In the genomic region with DNA sequence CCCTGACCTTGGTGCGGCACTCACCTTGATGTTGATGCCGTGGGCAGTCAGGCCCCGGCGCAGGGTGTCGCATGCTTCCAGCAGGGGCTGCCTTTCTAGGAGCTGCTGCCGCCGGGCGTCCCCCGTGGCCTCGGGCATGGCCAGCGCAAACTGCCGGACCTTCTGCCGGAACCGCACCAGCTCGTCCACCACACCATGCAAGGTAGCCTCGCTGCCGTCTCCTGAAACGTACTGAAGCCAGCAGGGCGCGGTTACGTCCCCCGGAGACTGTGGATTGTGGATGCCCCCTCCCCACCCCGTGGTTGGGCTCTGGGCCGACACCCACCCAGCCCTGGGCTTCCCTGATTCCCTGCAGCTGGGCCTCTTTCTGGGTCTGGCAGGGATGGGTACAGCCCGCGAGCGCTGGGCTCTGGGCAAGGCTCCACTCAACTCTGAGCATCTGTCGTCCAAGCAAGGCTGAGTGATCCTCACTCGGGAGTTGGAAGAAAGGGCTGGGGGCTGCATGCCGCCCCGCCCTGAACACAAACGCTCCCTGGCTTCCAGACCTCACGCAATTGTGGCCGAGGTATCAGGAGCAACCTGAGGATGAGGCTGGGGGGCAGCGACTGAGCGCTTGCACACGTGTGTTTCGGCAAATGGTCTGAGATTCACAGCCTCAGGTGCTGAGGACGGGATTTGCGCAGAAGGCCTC, we compare ENCODE assay signal across 20 cellular contexts. TPM values are rescaled to one million over a fixed set of nuclear protein-coding genes. Genes with fewer than 3 reads are reported as not detected.
DNase-seq lines count a peak whose midpoint lies in the region; ATAC-seq, FAIRE-seq and TF ChIP-seq lines count a peak whose summit lies in the region.
"Had no signal": no experiment of that assay in that cellular context is flagged by ENCODE, and none has a peak within 500 bp of the region (broad histone marks: within the 10 kb centered on the region; RNA-seq: fewer than 3 reads in every experiment).

No MANE protein-coding gene starts in this region.

- intact Hi-C loops in GM12878 (cut with micrococcal nuclease; ENCODE audit: unreplicated experiment) (no loop called here), spleen (cut with DNase I; ENCODE audit: low total_unique reads) (no loop called here)

- DNase-seq in RWPE1 (ENCODE audit: low spot score) (no peak), GM12878 (ENCODE audit: low read depth, low spot score) (no peak), mesenteric fat pad (ENCODE audit: low spot score) (peak; percentile 81), spleen (peak; percentile 73), ureter (ENCODE audit: low spot score) (no peak)
- DNase-seq: CD4-positive, CD25-positive, alpha-beta regulatory T cell; COR-L47; DMS79; KBM-7; NCI-H1092 treated with DMSO at 0.1 percent for 48 hours; NCI-H1436 treated with DMSO at 0.1 percent for 48 hours; NCI-H1930; NCI-H510A treated with DMSO at 0.1 percent for 48 hours; NCI-H774; NK-92 treated with Interleukin-12 subunit alpha and Interleukin-12 subunit beta, amount 100 ng/mL, for 24 hours; Peyer's patch had no signal

- POLR2A ChIA-PET in RWPE1 (lab: Yijun Ruan, JAX; ENCODE audit: low non-redundant PET) (no interaction called here), GM12878 (lab: Charles Lee) (no interaction called here)

- TF ChIP-seq POLR2A in GM12878 (IDR thresholded peaks at IDR 0.05; ENCODE audit: low read depth, low read length) (peak; percentile 57), spleen (IDR thresholded peaks at IDR 0.05) (no peak)

- H3K9me3 ChIP-seq in GM12878 (replicated peaks; ENCODE audit: control insufficient read depth, insufficient read depth, low read length) = no peaks in the 10 kb centered on the region
- H3K9me3 ChIP-seq in spleen = no peaks in the 10 kb centered on the region
- H3K9me3 ChIP-seq: Peyer's patch, SJSA1 had no signal

- in situ Hi-C loops in GM12878 (cut with MboI) = no loop called here

- RAD21 ChIA-PET in GM12878 (lab: Charles Lee; ENCODE audit: unreplicated experiment) = no interaction called here

- H3K27me3 ChIP-seq in GM12878 (replicated peaks in 1 of 2; ENCODE audit: control insufficient read depth in 2 of 2, insufficient read depth in 2 of 2, low read length in 1 of 2) (no peaks in the 10 kb centered on the region), spleen (replicated peaks in 1 of 7) (no peaks in the 10 kb centered on the region)
- H3K27me3 ChIP-seq: Peyer's patch, SJSA1 had no signal

- no peaks in the 10 kb centered on the region for H4K20me1 ChIP-seq in GM12878 (ENCODE audit: control insufficient read depth, insufficient read depth)

- no TSS peak for BruUV-seq in GM12878 (replicated peaks; lab: Mats Ljungman, UMichigan)

- SMC1A ChIA-PET in GM12878 (lab: Charles Lee; ENCODE audit: uncharacterized antibody, unreplicated experiment) = no interaction called here

- no peak for FAIRE-seq in GM12878 (lab: Jason Lieb, UNC)
- FAIRE-seq: H54 had no signal

- CTCF ChIA-PET in RWPE1 (lab: Yijun Ruan, JAX) = no interaction called here
- CTCF ChIA-PET in GM12878 (lab: Yijun Ruan, JAX) = interaction anchor here (0.8 kb wide), 1 partner anchor 9 kb away, joined by 3 read pairs; no protein-coding TSS in a partner anchor

- 97% methylated on average over 39 of the region's 40 CpGs for WGBS in GM12878 (ENCODE audit: insufficient coverage, insufficient replicate concordance, low lambda C conversion rate, missing lambda C conversion rate)
- 93 to 95% (median 94%) methylated on average over 37 to 40 of the region's 40 CpGs for WGBS in spleen, 5 donors

- peaks cover 24 to 28% of the 10 kb centered on the region in 2 experiments for H3K36me3 ChIP-seq in GM12878 (ENCODE audit: control insufficient read depth in 2 of 2, insufficient read depth in 2 of 2, low read length in 1 of 2)
- H3K36me3 ChIP-seq in spleen = peaks cover 6 to 100% (median 78%) of the 10 kb centered on the region in 6 donors

- H3K27ac ChIP-seq in RWPE1 = peak overlapping the region; percentile 48; the same call in 1 of the 2 replicates
- H3K27ac ChIP-seq in GM12878 (ENCODE audit: control insufficient read depth, insufficient read depth) = no peak overlapping the region
- no peak overlapping the region for H3K27ac ChIP-seq in spleen
- H3K27ac ChIP-seq: SJSA1 had no signal

- no peak for TF ChIP-seq RAD21 in GM12878 (IDR thresholded peaks at IDR 0.05; ENCODE audit: insufficient read depth, low read depth, low read length)

- H3K4me3 ChIP-seq in GM12878 = no peak overlapping the region
- no peak overlapping the region for H3K4me3 ChIP-seq in spleen
- H3K4me3 ChIP-seq: Peyer's patch, SJSA1 had no signal

- no peak for TF ChIP-seq EP300 in GM12878 (IDR thresholded peaks at IDR 0.05; ENCODE audit: borderline replicate concordance in 1 of 2, control insufficient read depth in 1 of 2, low read depth in 2 of 2, low read length in 2 of 2)

- no peaks in the 10 kb centered on the region for H3K79me2 ChIP-seq in GM12878 (ENCODE audit: control insufficient read depth, insufficient read depth, low read length)

- H3K4me1 ChIP-seq in GM12878 (ENCODE audit: control insufficient read depth, insufficient read depth, low read length) = 0 out of 2 replicates have a peak, but pooled peaks cover 3% of the 10 kb centered on the region
- H3K4me1 ChIP-seq in spleen = peaks cover 0 to 37% (median 18%) of the 10 kb centered on the region in 6 donors

- ATAC-seq in GM12878 (no peak), HG03139 (IDR thresholded peaks at IDR 0.05; ENCODE audit: unreplicated experiment) (no peak), HG02623 (IDR thresholded peaks at IDR 0.05; ENCODE audit: unreplicated experiment) (no peak)

- H3K4me2 ChIP-seq in GM12878 (ENCODE audit: control insufficient read depth, insufficient read depth) = no peak overlapping the region

- no peak overlapping the region for H3K9ac ChIP-seq in GM12878 (ENCODE audit: control insufficient read depth, insufficient read depth, low read length)

- TF ChIP-seq CTCF in RWPE1 (conservative IDR thresholded peaks at IDR 0.05; ENCODE audit: low read depth) (no peak), GM12878 (IDR thresholded peaks at IDR 0.05 in 2 of 3, conservative IDR thresholded peaks at IDR 0.05 in 1 of 3; ENCODE audit: control insufficient read depth in 2 of 3, extremely low read depth in 1 of 3, insufficient read depth in 1 of 3, low read depth in 3 of 3, low read length in 3 of 3) (no peak), spleen (IDR thresholded peaks at IDR 0.05 in 8 of 11, conservative IDR thresholded peaks at IDR 0.05 in 3 of 11) (no peak)

- H2AFZ ChIP-seq in GM12878 (ENCODE audit: control insufficient read depth, low read depth, low read length) = no peak overlapping the region

TF ChIP-seq in GM12878, 131 proteins besides CTCF, POLR2A, EP300 and RAD21:
- TF ChIP-seq, protein P1, sequence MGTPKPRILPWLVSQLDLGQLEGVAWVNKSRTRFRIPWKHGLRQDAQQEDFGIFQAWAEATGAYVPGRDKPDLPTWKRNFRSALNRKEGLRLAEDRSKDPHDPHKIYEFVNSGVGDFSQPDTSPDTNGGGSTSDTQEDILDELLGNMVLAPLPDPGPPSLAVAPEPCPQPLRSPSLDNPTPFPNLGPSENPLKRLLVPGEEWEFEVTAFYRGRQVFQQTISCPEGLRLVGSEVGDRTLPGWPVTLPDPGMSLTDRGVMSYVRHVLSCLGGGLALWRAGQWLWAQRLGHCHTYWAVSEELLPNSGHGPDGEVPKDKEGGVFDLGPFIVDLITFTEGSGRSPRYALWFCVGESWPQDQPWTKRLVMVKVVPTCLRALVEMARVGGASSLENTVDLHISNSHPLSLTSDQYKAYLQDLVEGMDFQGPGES (IDR thresholded peaks at IDR 0.05) = no peak
- peak; percentile 19 for TF ChIP-seq BCL3 (IDR thresholded peaks at IDR 0.05; ENCODE audit: borderline replicate concordance, insufficient read depth, low read depth, low read length, poor library complexity, severe bottlenecking)

RNA-seq across cellular contexts. Expression of gene NAXD, which starts 27.1 kb away (rescaled TPM):
- 25.4 and 28.9 TPM in 2 replicates for total RNA-seq in GM12878 (2013; cell fraction: nucleolus; rRNA removed)
- total RNA-seq in GM12878 (2014; rRNA removed) = 16.9 and 18.2 TPM in 2 replicates
- total RNA-seq in GM12878 (2014; rRNA removed; fragmentation: Illumina TruSeq; extraction: Trizol) = 16.1 and 16.6 TPM in 2 replicates
- total RNA-seq in GM12878 (2021) = 30.0 and 30.2 TPM in 2 replicates
- 19.1 TPM for polyA plus RNA-seq in GM12878 (2011; ENCODE audit: low read depth)
- 29.3 and 36.2 TPM in 2 replicates for polyA plus RNA-seq in GM12878 (2011; rRNA removed)
- polyA plus RNA-seq in GM12878 (2011; cell fraction: cytosol; rRNA removed) = 45.5 and 48.5 TPM in 2 replicates
- polyA plus RNA-seq in GM12878 (2011; cell fraction: nucleus; rRNA removed) = 114 and 132 TPM in 2 replicates
- 28.7 and 29.0 TPM in 2 replicates for polyA plus RNA-seq in GM12878 (2012)
- 12.8 and 18.2 TPM in 2 replicates for polyA plus RNA-seq in GM12878 (2014; fragmentation: Illumina TruSeq; extraction: Trizol)
- polyA plus RNA-seq in GM12878 (2014; fragmentation: Nextera tagmentation; extraction: Ambion mirVana) = 1 to 10 TPM; 1.5 to 5.0 TPM
- polyA plus RNA-seq in GM12878 (2014; rRNA removed) = 29.3 and 30.3 TPM in 2 replicates
- polyA plus RNA-seq in GM12878 (2016; fragmentation: Nextera tagmentation; extraction: Ambion mirVana) = 10 to 100 TPM; 32.4 to 33.5 TPM
- 23.6 and 25.9 TPM in 2 replicates for polyA minus RNA-seq in GM12878 (2011; rRNA and poly(A)+ RNA removed)
- 7.1 and 8.9 TPM in 2 replicates for polyA minus RNA-seq in GM12878 (2011; cell fraction: cytosol; rRNA and poly(A)+ RNA removed)
- 14.1 and 18.4 TPM in 2 replicates for polyA minus RNA-seq in GM12878 (2011; cell fraction: nucleus; rRNA and poly(A)+ RNA removed)
- 20.1 TPM for total RNA-seq in mesenteric fat pad
- total RNA-seq in spleen = 10 to 100 TPM; 27.1 to 35.5 (median 34.0) TPM
- polyA plus RNA-seq in spleen = 10 to 100 TPM; 25.1 to 40.9 (median 35.8) TPM
- 37.8 TPM for total RNA-seq in ureter

Comparison
In these comparisons a context has a peak if more than half of its experiments do, and no peak if none do; other contexts are left out.
1. DNase-seq: peak in mesenteric fat pad (single experiment) and spleen (single experiment); none in RWPE1 (single experiment), GM12878 (single experiment) and ureter (single experiment).